Comparison of ENCODE assay signal across 28 cellular contexts in genomic region chr5:123830575-123830974, GRCh38.
"Had no signal": no experiment of that assay in that cellular context is flagged by ENCODE, and none has a peak within 500 bp of the region (broad histone marks: within the 10 kb centered on the region; RNA-seq: fewer than 3 reads in every experiment).

No MANE protein-coding gene starts in this region.

- H3K27ac ChIP-seq: stomach, suprapubic skin, testis, thoracic aorta, thyroid gland, tibial artery, tibial nerve, transverse colon, upper lobe of left lung, upper lobe of right lung, uterus, vagina had no signal

- H3K36me3 ChIP-seq: stomach, suprapubic skin, thoracic aorta, thyroid gland, tibial artery, tibial nerve, transverse colon, upper lobe of left lung, upper lobe of right lung, uterus, vagina had no signal

- H3K27me3 Mint-ChIP-seq: stimulated activated memory B cell treated with anti-CD40 and anti-IgM and Interleukin-4, amounts not matched to agents 10 μg/mL and 1 μg/mL and 100 μg/mL, for 72 hours; stimulated activated naive B cell treated with anti-CD40 and anti-IgM and Interleukin-4, amounts not matched to agents 10 μg/mL and 1 μg/mL and 100 μg/mL, for 72 hours; stimulated activated naive CD8-positive, alpha-beta T cell treated with anti-CD3 and anti-CD28 coated beads, Interleukin-15, amount 100 ng/mL, for 72 hours; stimulated activated naive CD8-positive, alpha-beta T cell treated with anti-CD3 and anti-CD28 coated beads, Interleukin-15, Interleukin-2, amounts not matched to agents 100 ng/mL and 50 ng/mL, for 24 hours had no signal

- H3K4me3 Mint-ChIP-seq: stimulated activated effector memory CD8-positive, alpha-beta T cell treated with anti-CD3 and anti-CD28 coated beads, Interleukin-12 subunit alpha, Interleukin-12 subunit beta, amount 100 ng/mL, for 72 hours; stimulated activated memory B cell treated with anti-CD40 and anti-IgM and Interleukin-4, amounts not matched to agents 10 μg/mL and 1 μg/mL and 100 μg/mL, for 72 hours; stimulated activated naive B cell treated with anti-CD40 and anti-IgM and Interleukin-4, amounts not matched to agents 10 μg/mL and 1 μg/mL and 100 μg/mL, for 72 hours; stimulated activated naive CD8-positive, alpha-beta T cell treated with anti-CD3 and anti-CD28 coated beads, Interleukin-15, amount 100 ng/mL, for 72 hours; stimulated activated naive CD8-positive, alpha-beta T cell treated with anti-CD3 and anti-CD28 coated beads, Interleukin-15, Interleukin-2, amounts not matched to agents 100 ng/mL and 50 ng/mL, for 24 hours; type B pancreatic cell had no signal

- H3K9me3 ChIP-seq: stomach, suprapubic skin, testis, thoracic aorta, thyroid gland, tibial artery, transverse colon, upper lobe of left lung, upper lobe of right lung, uterus, vagina had no signal

- H3K36me3 Mint-ChIP-seq: stimulated activated effector memory CD8-positive, alpha-beta T cell treated with anti-CD3 and anti-CD28 coated beads, Interleukin-12 subunit alpha, Interleukin-12 subunit beta, amount 100 ng/mL, for 72 hours; stimulated activated memory B cell treated with anti-CD40 and anti-IgM and Interleukin-4, amounts not matched to agents 10 μg/mL and 1 μg/mL and 100 μg/mL, for 72 hours; stimulated activated naive B cell treated with anti-CD40 and anti-IgM and Interleukin-4, amounts not matched to agents 10 μg/mL and 1 μg/mL and 100 μg/mL, for 72 hours; type B pancreatic cell had no signal

- H3K4me1 Mint-ChIP-seq: stimulated activated effector memory CD8-positive, alpha-beta T cell treated with anti-CD3 and anti-CD28 coated beads, Interleukin-12 subunit alpha, Interleukin-12 subunit beta, amount 100 ng/mL, for 72 hours; stimulated activated memory B cell treated with anti-CD40 and anti-IgM and Interleukin-4, amounts not matched to agents 10 μg/mL and 1 μg/mL and 100 μg/mL, for 72 hours; stimulated activated naive B cell treated with anti-CD40 and anti-IgM and Interleukin-4, amounts not matched to agents 10 μg/mL and 1 μg/mL and 100 μg/mL, for 72 hours; stimulated activated naive CD8-positive, alpha-beta T cell treated with anti-CD3 and anti-CD28 coated beads, Interleukin-15, amount 100 ng/mL, for 72 hours had no signal

- H3K27me3 ChIP-seq: stomach, suprapubic skin, testis, thyroid gland, tibial artery, tibial nerve, transverse colon, upper lobe of left lung, upper lobe of right lung, uterus, vagina had no signal

- H3K27ac Mint-ChIP-seq: stimulated activated effector memory CD8-positive, alpha-beta T cell treated with anti-CD3 and anti-CD28 coated beads, Interleukin-12 subunit alpha, Interleukin-12 subunit beta, amount 100 ng/mL, for 72 hours; stimulated activated memory B cell treated with anti-CD40 and anti-IgM and Interleukin-4, amounts not matched to agents 10 μg/mL and 1 μg/mL and 100 μg/mL, for 72 hours; stimulated activated naive B cell treated with anti-CD40 and anti-IgM and Interleukin-4, amounts not matched to agents 10 μg/mL and 1 μg/mL and 100 μg/mL, for 72 hours; stimulated activated naive CD8-positive, alpha-beta T cell treated with anti-CD3 and anti-CD28 coated beads, Interleukin-15, amount 100 ng/mL, for 72 hours; stimulated activated naive CD8-positive, alpha-beta T cell treated with anti-CD3 and anti-CD28 coated beads, Interleukin-15, Interleukin-2, amounts not matched to agents 100 ng/mL and 50 ng/mL, for 24 hours; type B pancreatic cell had no signal

- H3K4me3 ChIP-seq: stomach, suprapubic skin, testis, thoracic aorta, thyroid gland, tibial artery, tibial nerve, transverse colon, upper lobe of left lung, upper lobe of right lung, uterus, vagina had no signal

- DNase-seq: stimulated activated CD4-positive, alpha-beta T cell treated with anti-CD3 and anti-CD28 coated beads, Interleukin-2, amount 100 ng/mL, for 48 hours; stimulated activated CD4-positive, alpha-beta T cell treated with anti-CD3 and anti-CD28 coated beads, Interleukin-4, amount 100 ng/mL, for 1 hour; stimulated activated CD4-positive, alpha-beta T cell treated with anti-CD3 and anti-CD28 coated beads, Interleukin-4, amount 100 ng/mL, for 24 hours; stimulated activated CD4-positive, alpha-beta T cell treated with anti-CD3 and anti-CD28 coated beads, Interleukin-4, amount 100 ng/mL, for 4 hours; stimulated activated CD8-positive, alpha-beta memory T cell treated with anti-CD3 and anti-CD28 coated beads, Interleukin-4, amount 100 ng/mL, for 48 hours; stimulated activated naive B cell treated with anti-CD40 and anti-IgM and Interleukin-4, amounts not matched to agents 10 μg/mL and 1 μg/mL and 100 μg/mL, for 72 hours; stimulated activated naive CD4-positive, alpha-beta T cell; stimulated activated naive CD4-positive, alpha-beta T cell treated with Interleukin-2 at 50 U/mL for 16 hours; stimulated activated naive CD8-positive, alpha-beta T cell treated with anti-CD3 and anti-CD28 coated beads, Interleukin-15, amount 100 ng/mL, for 72 hours; stimulated activated naive CD8-positive, alpha-beta T cell treated with anti-CD3 and anti-CD28 coated beads, Interleukin-15, Interleukin-2, amounts not matched to agents 100 U/mL and 50 U/mL, for 24 hours; stomach; substantia nigra; testis; thyroid gland; tibial artery; transverse colon; trophoblast cell; upper lobe of left lung; upper lobe of right lung; uterus had no signal

- H3K4me1 ChIP-seq: stomach, suprapubic skin, testis, thyroid gland, tibial artery, transverse colon, upper lobe of left lung, upper lobe of right lung, uterus, vagina had no signal

- H3K9me3 Mint-ChIP-seq: stimulated activated naive CD8-positive, alpha-beta T cell treated with anti-CD3 and anti-CD28 coated beads, Interleukin-15, Interleukin-2, amounts not matched to agents 100 ng/mL and 50 ng/mL, for 24 hours had no signal
